10 cellular contexts compared by ENCODE assay signal in genomic region chr11:123517559-123518364, GRCh38.
DNase-seq lines count a peak whose midpoint lies in the region; ATAC-seq and TF ChIP-seq lines count a peak whose summit lies in the region.
"Had no signal": no experiment of that assay in that cellular context is flagged by ENCODE, and none has a peak within 500 bp of the region (broad histone marks: within the 10 kb centered on the region; RNA-seq: fewer than 3 reads in every experiment).

No MANE protein-coding gene starts in this region.

- H3K27ac ChIP-seq in dorsolateral prefrontal cortex, result peak overlapping the region in 45 of 59 donors; percentile 16 to 96 (median 81)
- no peak overlapping the region for H3K27ac ChIP-seq in brain microvascular endothelial cell

- no peaks in the 10 kb centered on the region; the same call in 1 of the 2 replicates for H3K4me1 ChIP-seq in BE2C

- no peaks in the 10 kb centered on the region for H3K9me3 ChIP-seq in BE2C

- H3K4me3 ChIP-seq in GM06990 (replicated peaks; ENCODE audit: low read depth, low read length) (peak overlapping the region; percentile 35), dorsolateral prefrontal cortex (peak overlapping the region in 3 of 59 donors; percentile 1 to 13 (median 10)), BE2C (ENCODE audit: low read depth, low read length) (no peak overlapping the region), brain microvascular endothelial cell (ENCODE audit: low read depth, low read length) (no peak overlapping the region)

- H3K27me3 ChIP-seq in GM06990 (replicated peaks; ENCODE audit: control insufficient read depth, insufficient read depth, low read length) (no peaks in the 10 kb centered on the region), dorsolateral prefrontal cortex (peaks cover 0 to 3% (median 0%) of the 10 kb centered on the region in 45 donors), BE2C (no peaks in the 10 kb centered on the region), brain microvascular endothelial cell (replicated peaks) (no peaks in the 10 kb centered on the region)

- TF ChIP-seq CTCF in GM06990 (IDR thresholded peaks at IDR 0.05; ENCODE audit: insufficient read depth, low read length, poor library complexity, severe bottlenecking) (peak; percentile 26), dorsolateral prefrontal cortex (IDR thresholded peaks at IDR 0.05 in 54 of 56, conservative IDR thresholded peaks at IDR 0.05 in 2 of 56; ENCODE audit: low read depth in 1 of 56, partially characterized antibody in 56 of 56) (no peak), BE2C (IDR thresholded peaks at IDR 0.05; ENCODE audit: low read depth, low read length) (no peak), brain microvascular endothelial cell (IDR thresholded peaks at IDR 0.05; ENCODE audit: low read depth, low read length, missing control alignments) (no peak)

- DNase-seq in GM06990 (ENCODE audit: extremely low read depth, insufficient read length) (peak; percentile 69), dorsolateral prefrontal cortex (no peak), BE2C (no peak), brain microvascular endothelial cell (no peak)
- DNase-seq: effector CD4-positive, alpha-beta T cell; NCI-H1105 had no signal

- intact Hi-C loops in dorsolateral prefrontal cortex (cut with DNase I), result no loop called here

- ATAC-seq in GM19395 (IDR thresholded peaks at IDR 0.05; ENCODE audit: unreplicated experiment) (peak; percentile 49), HG03342 (IDR thresholded peaks at IDR 0.05; ENCODE audit: unreplicated experiment) (peak; percentile 53), HG03025 (IDR thresholded peaks at IDR 0.05; ENCODE audit: low FRiP score, unreplicated experiment) (no peak), GM19324 (IDR thresholded peaks at IDR 0.05; ENCODE audit: low FRiP score, unreplicated experiment) (no peak)

- in situ Hi-C loops in brain microvascular endothelial cell (cut with HindIII; ENCODE audit: low pct_ligation_motif_present, low sequenced_read_pairs), result no loop called here

- H3K36me3 ChIP-seq in GM06990 (ENCODE audit: control insufficient read depth, insufficient read depth, low read length) (no peaks in the 10 kb centered on the region), BE2C (no peaks in the 10 kb centered on the region), brain microvascular endothelial cell (replicated peaks) (no peaks in the 10 kb centered on the region)

Comparison
In these comparisons a context has a peak if more than half of its experiments do, and no peak if none do; other contexts are left out.
1. ATAC-seq: peak in GM19395 (single experiment) and HG03342 (single experiment); none in HG03025 (single experiment) and GM19324 (single experiment).